Comparison of ENCODE assay signal across 21 cellular contexts in genomic region chr6:88367248-88367647, GRCh38.
"Had no signal": no experiment of that assay in that cellular context is flagged by ENCODE, and none has a peak within 500 bp of the region (broad histone marks: within the 10 kb centered on the region; RNA-seq: fewer than 3 reads in every experiment).

No MANE protein-coding gene starts in this region.

- H3K27me3 Mint-ChIP-seq: activated CD4-positive, alpha-beta T cell treated with anti-CD3 and anti-CD28 coated beads, Interleukin-2, amount 10 ng/mL, durations not matched to agents 24 days and 14 days had no signal

- H3K27me3 ChIP-seq: cardiac muscle cell, pancreas, sigmoid colon, tibial nerve, vagina had no signal

- DNase-seq: activated B cell treated with CpG ODN at 0.5 μM for 24 hours; activated CD4-positive, alpha-beta T cell treated with anti-CD3 and anti-CD28 coated beads, Interleukin-2, amount 10 ng/mL, durations not matched to agents 24 days and 14 days; activated CD8-positive, alpha-beta memory T cell treated with anti-CD3 and anti-CD28 coated beads, Interleukin-2, amount 50 U/mL, for 48 hours; activated gamma-delta T cell treated with Interleukin-2 at 50 U/mL for 16 hours; activated naive CD8-positive, alpha-beta T cell treated with anti-CD3 and anti-CD28 coated beads for 36 hours; dorsolateral prefrontal cortex; endodermal cell; erythroblast; hippocampal formation; kidney; left ventricle myocardium inferior; mucosa of descending colon; naive thymus-derived CD4-positive, alpha-beta T cell; pancreas; sigmoid colon; stimulated activated CD4-positive, alpha-beta T cell treated with anti-CD3 and anti-CD28 coated beads, Interleukin-12 subunit alpha, Interleukin-12 subunit beta, amount 100 ng/mL, for 4 hours; T-helper 17 cell had no signal

- H3K27ac Mint-ChIP-seq: activated B cell treated with CpG ODN at 0.5 μM for 24 hours; activated CD4-positive, alpha-beta T cell treated with anti-CD3 and anti-CD28 coated beads, Interleukin-2, amount 10 ng/mL, durations not matched to agents 24 days and 14 days; activated naive CD8-positive, alpha-beta T cell treated with anti-CD3 and anti-CD28 coated beads for 36 hours; endodermal cell; naive thymus-derived CD4-positive, alpha-beta T cell; stimulated activated effector memory CD8-positive, alpha-beta T cell treated with anti-CD3 and anti-CD28 coated beads, Interleukin-12 subunit alpha, Interleukin-12 subunit beta, amount 100 ng/mL, for 72 hours; T-helper 17 cell had no signal

- FAIRE-seq: kidney, pancreas had no signal

- ATAC-seq: mucosa of descending colon; naive thymus-derived CD4-positive, alpha-beta T cell; pancreas; stimulated activated effector memory CD8-positive, alpha-beta T cell treated with anti-CD3 and anti-CD28 coated beads, Interleukin-12 subunit alpha, Interleukin-12 subunit beta, amount 100 ng/mL, for 72 hours; T-helper 17 cell had no signal

- H3K9me3 Mint-ChIP-seq: activated B cell treated with CpG ODN at 0.5 μM for 24 hours; activated CD4-positive, alpha-beta T cell treated with anti-CD3 and anti-CD28 coated beads, Interleukin-2, amount 10 ng/mL, durations not matched to agents 24 days and 14 days; activated naive CD8-positive, alpha-beta T cell treated with anti-CD3 and anti-CD28 coated beads for 36 hours; endodermal cell had no signal

- H3K4me3 Mint-ChIP-seq: activated B cell treated with CpG ODN at 0.5 μM for 24 hours; activated CD4-positive, alpha-beta T cell treated with anti-CD3 and anti-CD28 coated beads, Interleukin-2, amount 10 ng/mL, durations not matched to agents 24 days and 14 days; activated naive CD8-positive, alpha-beta T cell treated with anti-CD3 and anti-CD28 coated beads for 36 hours; endodermal cell; naive thymus-derived CD4-positive, alpha-beta T cell; stimulated activated effector memory CD8-positive, alpha-beta T cell treated with anti-CD3 and anti-CD28 coated beads, Interleukin-12 subunit alpha, Interleukin-12 subunit beta, amount 100 ng/mL, for 72 hours; T-helper 17 cell had no signal

- H3K27ac ChIP-seq: cardiac muscle cell, dorsolateral prefrontal cortex, left ventricle myocardium inferior, pancreas, sigmoid colon had no signal

- H3K4me1 Mint-ChIP-seq: activated CD4-positive, alpha-beta T cell treated with anti-CD3 and anti-CD28 coated beads, Interleukin-2, amount 10 ng/mL, durations not matched to agents 24 days and 14 days; activated naive CD8-positive, alpha-beta T cell treated with anti-CD3 and anti-CD28 coated beads for 36 hours; naive thymus-derived CD4-positive, alpha-beta T cell; stimulated activated effector memory CD8-positive, alpha-beta T cell treated with anti-CD3 and anti-CD28 coated beads, Interleukin-12 subunit alpha, Interleukin-12 subunit beta, amount 100 ng/mL, for 72 hours; T-helper 17 cell had no signal

- H3K4me1 ChIP-seq: left ventricle myocardium inferior, pancreas, sigmoid colon, tibial nerve, vagina had no signal

- H3K9me3 ChIP-seq: left ventricle myocardium inferior, mucosa of descending colon, pancreas, sigmoid colon, tibial nerve, vagina had no signal

- H3K36me3 ChIP-seq: cardiac muscle cell, left ventricle myocardium inferior, pancreas, sigmoid colon, tibial nerve, vagina had no signal

- H3K4me3 ChIP-seq: cardiac muscle cell, dorsolateral prefrontal cortex, left ventricle myocardium inferior, mucosa of descending colon, pancreas, sigmoid colon, tibial nerve, vagina had no signal

- H3K36me3 Mint-ChIP-seq: activated naive CD8-positive, alpha-beta T cell treated with anti-CD3 and anti-CD28 coated beads for 36 hours; naive thymus-derived CD4-positive, alpha-beta T cell; stimulated activated effector memory CD8-positive, alpha-beta T cell treated with anti-CD3 and anti-CD28 coated beads, Interleukin-12 subunit alpha, Interleukin-12 subunit beta, amount 100 ng/mL, for 72 hours had no signal
